17 cellular contexts compared by ENCODE assay signal in the genomic region with DNA sequence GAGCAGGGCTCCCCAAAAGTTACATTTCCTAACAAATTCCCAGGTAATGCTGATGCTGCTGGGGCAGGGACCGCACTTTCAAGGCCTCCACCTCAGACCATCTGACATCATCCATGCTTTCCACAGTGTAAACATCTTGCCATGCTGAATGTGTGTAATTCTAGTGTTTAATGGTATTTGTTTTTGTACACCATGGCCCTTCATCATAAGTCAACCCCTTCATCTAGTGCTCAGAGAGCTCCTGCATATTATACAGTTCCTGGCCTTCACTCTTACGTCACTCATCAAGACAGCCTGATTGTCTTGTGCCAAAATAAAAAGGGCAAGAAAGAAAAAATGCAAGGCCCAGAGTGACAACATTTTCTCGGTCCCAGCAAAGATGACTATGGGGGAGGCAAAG.
DNase-seq lines count a peak whose midpoint lies in the region; ATAC-seq, FAIRE-seq and TF ChIP-seq lines count a peak whose summit lies in the region.
"Had no signal": no experiment of that assay in that cellular context is flagged by ENCODE, and none has a peak within 500 bp of the region (broad histone marks: within the 10 kb centered on the region; RNA-seq: fewer than 3 reads in every experiment).

No MANE protein-coding gene starts in this region.

- no peak overlapping the region for H3K9ac ChIP-seq in HepG2 (ENCODE audit: insufficient read depth, low read depth, low read length)
- no peak overlapping the region for H3K9ac ChIP-seq in neural progenitor cell
- H3K9ac ChIP-seq in Karpas-422 (ENCODE audit: low read length), result no peak overlapping the region
- H3K9ac ChIP-seq: GM23248 had no signal

- BruUV-seq in HepG2 (replicated peaks; lab: Mats Ljungman, UMichigan), result no TSS peak

- intact Hi-C loops in HepG2 (cut with micrococcal nuclease; ENCODE audit: unreplicated experiment) (no loop called here), right lobe of liver (cut with DNase I) (no loop called here), aorta (cut with DNase I) (loop anchor here (5.0 kb wide), 2 partner anchors 42 to 77 kb away; partner anchors contain the start of gene ZFP36L2 (in 1 of the 2)), posterior vena cava (cut with DNase I) (no loop called here), breast epithelium (cut with DNase I; ENCODE audit: low total_unique reads) (no loop called here)

- H3K27ac Mint-ChIP-seq in neural progenitor cell, result peak overlapping the region; percentile 57
- H3K27ac Mint-ChIP-seq: B cell; naive thymus-derived CD4-positive, alpha-beta T cell had no signal

- TF ChIP-seq CTCF in HepG2 (CRISPR knock-in tag; IDR thresholded peaks at IDR 0.05) (no peak), right lobe of liver (IDR thresholded peaks at IDR 0.05) (no peak), neural progenitor cell (IDR thresholded peaks at IDR 0.05) (no peak), breast epithelium (IDR thresholded peaks at IDR 0.05) (no peak)

- H3K4me1 Mint-ChIP-seq in neural progenitor cell, result peaks cover 22% of the 10 kb centered on the region
- H3K4me1 Mint-ChIP-seq: B cell had no signal

- no peak overlapping the region for H3K4me2 ChIP-seq in HepG2 (ENCODE audit: low read depth, low read length)
- H3K4me2 ChIP-seq in neural progenitor cell, result no peak overlapping the region
- no peak overlapping the region for H3K4me2 ChIP-seq in Karpas-422 (ENCODE audit: low read depth, low read length, poor library complexity, severe bottlenecking)

- H3K27ac ChIP-seq in HepG2 (ENCODE audit: extremely low read length, insufficient read depth, low read length) (no peak overlapping the region), right lobe of liver (no peak overlapping the region), adipose tissue (ENCODE audit: low read depth, low read length) (peak overlapping the region; percentile 42), neural progenitor cell (no peak overlapping the region), aorta (ENCODE audit: low read depth in 1 of 2, low read length in 2 of 2) (peak overlapping the region; percentile 57 to 80), Karpas-422 (ENCODE audit: low read length) (no peak overlapping the region), breast epithelium (peak overlapping the region in 1 of 2 donors; percentile 16)
- H3K27ac ChIP-seq: GM23248 had no signal

- H3K36me3 Mint-ChIP-seq in neural progenitor cell, result peaks cover 5% of the 10 kb centered on the region

- H3K9me3 ChIP-seq in HepG2 (ENCODE audit: low read length), result no peaks in the 10 kb centered on the region
- H3K9me3 ChIP-seq in right lobe of liver, result no peaks in the 10 kb centered on the region
- H3K9me3 ChIP-seq in neural progenitor cell (ENCODE audit: low read depth), result no peaks in the 10 kb centered on the region
- H3K9me3 ChIP-seq in aorta (ENCODE audit: control insufficient read depth, low read length), result no peaks in the 10 kb centered on the region
- no peaks in the 10 kb centered on the region for H3K9me3 ChIP-seq in Karpas-422 (ENCODE audit: low read length)
- no peaks in the 10 kb centered on the region for H3K9me3 ChIP-seq in breast epithelium

- peaks cover 4% of the 10 kb centered on the region for H3K27me3 Mint-ChIP-seq in neural progenitor cell (ENCODE audit: insufficient read depth, low read depth)
- H3K27me3 Mint-ChIP-seq: B cell; naive thymus-derived CD4-positive, alpha-beta T cell had no signal

- H3K79me2 ChIP-seq in HepG2 (ENCODE audit: insufficient read depth, low read length), result no peaks in the 10 kb centered on the region
- H3K79me2 ChIP-seq in neural progenitor cell (ENCODE audit: low read depth), result no peaks in the 10 kb centered on the region
- H3K79me2 ChIP-seq in Karpas-422 (ENCODE audit: low read length), result no peaks in the 10 kb centered on the region

- in situ Hi-C loops in HepG2 (cut with HindIII; ENCODE audit: extremely low pct_ligation_motif_present, low pct_unique_long_range_greater_than_20kb), result no loop called here

- no peak for DNase-seq in HepG2 (ENCODE audit: low spot score)
- no peak for DNase-seq in right lobe of liver
- no peak for DNase-seq in neural progenitor cell (ENCODE audit: low spot score)
- DNase-seq in aorta, result no peak
- no peak for DNase-seq in Karpas-422
- no peak for DNase-seq in posterior vena cava (ENCODE audit: low spot score)
- DNase-seq in breast epithelium (ENCODE audit: low spot score in 2 of 2), result no peak
- DNase-seq: DND-41; GM23248; hypothalamus; naive thymus-derived CD4-positive, alpha-beta T cell; NCI-H446; stimulated activated CD4-positive, alpha-beta T cell treated with anti-CD3 and anti-CD28 coated beads, Interleukin-4, amount 100 ng/mL, for 1 hour had no signal

- WGBS in HepG2 (ENCODE audit: low lambda C conversion rate), result over 99% methylated on average over 3 of the region's 3 CpGs
- WGBS in right lobe of liver (ENCODE audit: insufficient coverage, low coverage, low lambda C conversion rate, missing lambda C conversion rate), result 74% methylated on average over 3 of the region's 3 CpGs
- 70 to 92% (median 88%) methylated on average over 3 of the region's 3 CpGs for WGBS in adipose tissue, 3 donors
- WGBS in aorta, 2 donors, result 32 to 36% methylated on average over 3 of the region's 3 CpGs

- H4K20me1 ChIP-seq in HepG2 (ENCODE audit: insufficient read depth, low read length) (no peaks in the 10 kb centered on the region), neural progenitor cell (ENCODE audit: low read depth) (no peaks in the 10 kb centered on the region), Karpas-422 (ENCODE audit: insufficient read depth, low read depth, low read length) (no peaks in the 10 kb centered on the region)

- no peak for TF ChIP-seq EP300 in HepG2 (IDR thresholded peaks at IDR 0.05; ENCODE audit: low read depth in 2 of 2, low read length in 2 of 2)
- no peak for TF ChIP-seq EP300 in HepG2 (CRISPR knock-in tag; IDR thresholded peaks at IDR 0.05; ENCODE audit: borderline replicate concordance)

- H3K4me3 ChIP-seq in HepG2 (replicated peaks in 1 of 3; ENCODE audit: insufficient read depth in 1 of 3, low read depth in 2 of 3, low read length in 3 of 3) (no peak overlapping the region), right lobe of liver (no peak overlapping the region), neural progenitor cell (no peak overlapping the region), aorta (ENCODE audit: low read length in 2 of 2) (no peak overlapping the region), Karpas-422 (ENCODE audit: low read length) (no peak overlapping the region), breast epithelium (no peak overlapping the region)
- H3K4me3 ChIP-seq: GM23248 had no signal

- no peak overlapping the region for H2AFZ ChIP-seq in HepG2 (ENCODE audit: low read length)
- H2AFZ ChIP-seq in neural progenitor cell (replicated peaks), result no peak overlapping the region
- no peak overlapping the region for H2AFZ ChIP-seq in Karpas-422 (ENCODE audit: low read length)
- H2AFZ ChIP-seq: GM23248 had no signal

- H3K27me3 ChIP-seq in HepG2 (ENCODE audit: control insufficient read depth in 1 of 2, insufficient read depth in 2 of 2, low read length in 2 of 2), result no peaks in the 10 kb centered on the region
- H3K27me3 ChIP-seq in right lobe of liver, result no peaks in the 10 kb centered on the region
- H3K27me3 ChIP-seq in neural progenitor cell, result no peaks in the 10 kb centered on the region
- no peaks in the 10 kb centered on the region for H3K27me3 ChIP-seq in aorta (ENCODE audit: control insufficient read depth in 1 of 2, insufficient read depth in 2 of 2, low read length in 1 of 2)
- H3K27me3 ChIP-seq in Karpas-422 (ENCODE audit: low read length), result no peaks in the 10 kb centered on the region
- H3K27me3 ChIP-seq in breast epithelium, result no peaks in the 10 kb centered on the region

- no peaks in the 10 kb centered on the region for H3F3A ChIP-seq in neural progenitor cell (ENCODE audit: low read depth)

- H3K4me1 ChIP-seq in HepG2 (ENCODE audit: insufficient read depth, low read length), result peaks cover 66% of the 10 kb centered on the region
- peaks cover 0 to 25% (median 4%) of the 10 kb centered on the region in 4 donors for H3K4me1 ChIP-seq in right lobe of liver
- peaks cover 7% of the 10 kb centered on the region for H3K4me1 ChIP-seq in neural progenitor cell
- H3K4me1 ChIP-seq in aorta (ENCODE audit: control insufficient read depth in 1 of 2, insufficient read depth in 2 of 2, low read length in 2 of 2), result peaks cover 7 to 22% of the 10 kb centered on the region in 2 donors
- H3K4me1 ChIP-seq in Karpas-422 (ENCODE audit: low read length), result no peaks in the 10 kb centered on the region
- peaks cover 0 to 8% of the 10 kb centered on the region in 2 donors for H3K4me1 ChIP-seq in breast epithelium

- no peak for ATAC-seq in HepG2
- no peak for ATAC-seq in right lobe of liver
- ATAC-seq in aorta (ENCODE audit: low FRiP score), result no peak
- ATAC-seq: esophagus mucosa; left lobe of liver; naive thymus-derived CD4-positive, alpha-beta T cell had no signal

- H3K9me3 Mint-ChIP-seq in neural progenitor cell, result no peaks in the 10 kb centered on the region
- H3K9me3 Mint-ChIP-seq: naive thymus-derived CD4-positive, alpha-beta T cell had no signal

- POLR2A ChIA-PET in HepG2 (lab: Yijun Ruan, JAX), result no interaction called here

- TF ChIP-seq POLR2A in HepG2 (IDR thresholded peaks at IDR 0.05; ENCODE audit: insufficient read depth in 1 of 2, low read depth in 2 of 2, low read length in 2 of 2) (no peak), right lobe of liver (IDR thresholded peaks at IDR 0.05) (no peak), breast epithelium (IDR thresholded peaks at IDR 0.05) (no peak)

- no peaks in the 10 kb centered on the region for H3K9me2 ChIP-seq in Karpas-422 (replicated peaks; ENCODE audit: insufficient read depth, low read length)

- no peak for TF ChIP-seq RAD21 in HepG2 (CRISPR knock-in tag; IDR thresholded peaks at IDR 0.05)

- CTCF ChIA-PET in HepG2 (lab: Yijun Ruan, JAX; ENCODE audit: low intra/inter-chr PET ratio, low total read pairs), result no interaction called here

- no peak for FAIRE-seq in HepG2 (lab: Jason Lieb, UNC)

- peak overlapping the region; percentile 40 for H3K4me3 Mint-ChIP-seq in neural progenitor cell
- H3K4me3 Mint-ChIP-seq: B cell; naive thymus-derived CD4-positive, alpha-beta T cell had no signal

- no peaks in the 10 kb centered on the region for H3K36me3 ChIP-seq in HepG2 (replicated peaks in 1 of 2; ENCODE audit: control insufficient read depth in 1 of 2, insufficient read depth in 2 of 2, low read length in 2 of 2)
- no peaks in the 10 kb centered on the region for H3K36me3 ChIP-seq in right lobe of liver
- no peaks in the 10 kb centered on the region for H3K36me3 ChIP-seq in neural progenitor cell
- no peaks in the 10 kb centered on the region for H3K36me3 ChIP-seq in aorta (ENCODE audit: control insufficient read depth in 1 of 2, insufficient read depth in 2 of 2, low read length in 1 of 2)
- no peaks in the 10 kb centered on the region for H3K36me3 ChIP-seq in Karpas-422 (ENCODE audit: insufficient read depth, low read length)
- H3K36me3 ChIP-seq in breast epithelium, result no peaks in the 10 kb centered on the region

TF ChIP-seq in HepG2, 621 proteins besides CTCF, POLR2A, EP300 and RAD21 (continues in another document):
- no peak for TF ChIP-seq ZSCAN25 (CRISPR knock-in tag; IDR thresholded peaks at IDR 0.05)
- TF ChIP-seq GATAD2A (CRISPR knock-in tag; IDR thresholded peaks at IDR 0.05), result peak; percentile 48; the same call in 1 of the 2 replicates
- no peak for TF ChIP-seq ZNF431 (CRISPR knock-in tag; IDR thresholded peaks at IDR 0.05; ENCODE audit: borderline replicate concordance, low read depth)

Comparison
In these comparisons a context has a peak if more than half of its experiments do, and no peak if none do; other contexts are left out.
1. H3K27ac ChIP-seq: peak in adipose tissue (single experiment) and aorta (2 of 2); none in HepG2 (single experiment), right lobe of liver (0 of 3), neural progenitor cell (single experiment) and Karpas-422 (single experiment).
2. intact Hi-C loops: an anchor here in aorta (5.0 kb wide); none called in HepG2, right lobe of liver, posterior vena cava and breast epithelium.